In genomic region chr1:43530483-43531452, GRCh38 we compare ENCODE assay signal across 2 cellular contexts.
TF ChIP-seq lines count a peak whose summit lies in the region.

Gene PTPRF, plus strand, starts transcription at chr1:43530883. Its CDS starts 14,193 bp downstream, at chr1:43545076.

TF ChIP-seq in WTC11, 78 proteins besides CTCF, POLR2A, EP300 and RAD21 (continued from another document):
- TF ChIP-seq CREB1 (CRISPR knock-in tag; IDR thresholded peaks at IDR 0.05) (no peak), ZNF138 (CRISPR knock-in tag; conservative IDR thresholded peaks at IDR 0.05) (no peak), SP1 (CRISPR knock-in tag; conservative IDR thresholded peaks at IDR 0.05) (peak; percentile 59)

TF ChIP-seq in H1, 55 proteins besides CTCF, POLR2A, EP300 and RAD21 (continued from another document):
- TF ChIP-seq, protein P1, sequence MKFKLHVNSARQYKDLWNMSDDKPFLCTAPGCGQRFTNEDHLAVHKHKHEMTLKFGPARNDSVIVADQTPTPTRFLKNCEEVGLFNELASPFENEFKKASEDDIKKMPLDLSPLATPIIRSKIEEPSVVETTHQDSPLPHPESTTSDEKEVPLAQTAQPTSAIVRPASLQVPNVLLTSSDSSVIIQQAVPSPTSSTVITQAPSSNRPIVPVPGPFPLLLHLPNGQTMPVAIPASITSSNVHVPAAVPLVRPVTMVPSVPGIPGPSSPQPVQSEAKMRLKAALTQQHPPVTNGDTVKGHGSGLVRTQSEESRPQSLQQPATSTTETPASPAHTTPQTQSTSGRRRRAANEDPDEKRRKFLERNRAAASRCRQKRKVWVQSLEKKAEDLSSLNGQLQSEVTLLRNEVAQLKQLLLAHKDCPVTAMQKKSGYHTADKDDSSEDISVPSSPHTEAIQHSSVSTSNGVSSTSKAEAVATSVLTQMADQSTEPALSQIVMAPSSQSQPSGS (IDR thresholded peaks at IDR 0.05; ENCODE audit: low read length): no peak
- TF ChIP-seq CTBP2 (IDR thresholded peaks at IDR 0.05; ENCODE audit: borderline replicate concordance, insufficient read depth, insufficient read length, low read length) (no peak), NANOG (IDR thresholded peaks at IDR 0.05; ENCODE audit: insufficient read depth, low read depth, low read length, poor library complexity, severe bottlenecking) (no peak), ASH2L (IDR thresholded peaks at IDR 0.05; ENCODE audit: low read length) (peak; percentile 34)
TF ChIP-seq in H1: peak in this region for 2.
